10 cellular contexts compared by ENCODE assay signal in the genomic region with DNA sequence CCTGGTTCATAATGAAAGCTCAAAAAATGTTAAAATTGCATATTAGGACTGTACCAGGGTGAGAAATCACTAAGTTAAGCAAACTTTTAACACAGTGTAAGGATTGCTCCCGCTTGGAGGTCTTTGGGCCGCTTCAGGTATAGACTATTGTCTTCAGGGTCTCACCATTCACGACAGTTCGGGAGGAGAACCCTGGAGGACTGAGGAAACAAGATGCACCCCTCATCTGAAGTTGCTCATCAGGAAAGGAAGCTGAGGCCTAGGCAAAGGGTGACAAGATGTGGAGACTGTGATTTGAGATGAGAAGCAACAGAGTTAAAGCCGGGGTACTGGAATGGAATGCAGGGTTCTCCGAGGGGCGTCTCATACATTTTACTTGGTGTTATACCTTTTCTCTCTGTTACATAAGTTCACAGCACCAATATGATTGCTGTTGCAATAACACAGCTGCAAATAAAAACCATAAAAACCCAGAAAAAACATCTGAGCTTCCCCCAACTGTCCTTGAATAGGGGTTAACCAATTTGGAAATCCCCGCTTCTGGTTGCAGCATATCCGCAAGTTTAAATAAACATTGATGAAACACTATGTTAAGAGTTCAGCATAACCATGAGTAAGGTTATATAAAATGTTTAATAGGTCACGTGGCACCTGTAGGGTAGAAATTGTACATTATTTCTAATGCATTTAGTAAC. TPM values are rescaled to one million over a fixed set of nuclear protein-coding genes. Genes with fewer than 3 reads are reported as not detected.
DNase-seq lines count a peak whose midpoint lies in the region; ATAC-seq, FAIRE-seq and TF ChIP-seq lines count a peak whose summit lies in the region.
"Had no signal": no experiment of that assay in that cellular context is flagged by ENCODE, and none has a peak within 500 bp of the region (broad histone marks: within the 10 kb centered on the region; RNA-seq: fewer than 3 reads in every experiment).

No MANE protein-coding gene starts in this region.

- H3K4me1 Mint-ChIP-seq in activated CD8-positive, alpha-beta T cell treated with anti-CD3 and anti-CD28 coated beads for 36 hours (ENCODE audit: low read depth): peaks cover 11% of the 10 kb centered on the region
- H3K4me1 Mint-ChIP-seq in activated CD4-positive, alpha-beta T cell treated with anti-CD3 and anti-CD28 coated beads, Interleukin-2, amount 10 ng/mL, durations not matched to agents 7 days and 5 days: peaks cover 3% of the 10 kb centered on the region

- DNase-seq in activated CD8-positive, alpha-beta T cell treated with anti-CD3 and anti-CD28 coated beads for 36 hours: no peak
- DNase-seq in non-pigmented ciliary epithelial cell (ENCODE audit: low read depth) (peak; percentile 34), GOT3 (lab: John Stamatoyannopoulos, UW) (no peak), H54 (ENCODE audit: insufficient read length, low spot score) (no peak)
- no peak for DNase-seq in activated CD4-positive, alpha-beta T cell treated with anti-CD3 and anti-CD28 coated beads, Interleukin-2, amount 10 ng/mL, durations not matched to agents 7 days and 5 days
- DNase-seq: head of caudate nucleus, pancreas, SJCRH30 had no signal

- CTCF ChIA-PET in activated CD8-positive, alpha-beta T cell treated with anti-CD3 and anti-CD28 coated beads for 36 hours (lab: Charles Lee): interaction anchor here (0.5 to 1.4 kb wide), 4 partner anchors 13 to 62 kb away, joined by 3 to 6 read pairs (median 4); partner anchors contain the start of gene PLEK
- CTCF ChIA-PET in activated CD4-positive, alpha-beta T cell treated with anti-CD3 and anti-CD28 coated beads, Interleukin-2, amount 10 ng/mL, durations not matched to agents 7 days and 5 days (lab: Charles Lee): no interaction called here

- H3K4me3 Mint-ChIP-seq in activated CD8-positive, alpha-beta T cell treated with anti-CD3 and anti-CD28 coated beads for 36 hours: no peak overlapping the region
- H3K4me3 Mint-ChIP-seq in activated CD4-positive, alpha-beta T cell treated with anti-CD3 and anti-CD28 coated beads, Interleukin-2, amount 10 ng/mL, durations not matched to agents 7 days and 5 days: no peak overlapping the region

- H3K27ac Mint-ChIP-seq in activated CD8-positive, alpha-beta T cell treated with anti-CD3 and anti-CD28 coated beads for 36 hours: peak overlapping the region; percentile 83
- H3K27ac Mint-ChIP-seq in activated CD4-positive, alpha-beta T cell treated with anti-CD3 and anti-CD28 coated beads, Interleukin-2, amount 10 ng/mL, durations not matched to agents 7 days and 5 days: no peak overlapping the region

- H3K9me3 Mint-ChIP-seq in activated CD8-positive, alpha-beta T cell treated with anti-CD3 and anti-CD28 coated beads for 36 hours: no peaks in the 10 kb centered on the region
- no peaks in the 10 kb centered on the region for H3K9me3 Mint-ChIP-seq in activated CD4-positive, alpha-beta T cell treated with anti-CD3 and anti-CD28 coated beads, Interleukin-2, amount 10 ng/mL, durations not matched to agents 7 days and 5 days

- ATAC-seq in GM18517 (IDR thresholded peaks at IDR 0.05; ENCODE audit: unreplicated experiment): peak; percentile 33
- peak; percentile 35 for ATAC-seq in HG03354 (IDR thresholded peaks at IDR 0.05; ENCODE audit: poor library complexity, severe bottlenecking, unreplicated experiment)
- ATAC-seq in activated CD8-positive, alpha-beta T cell treated with anti-CD3 and anti-CD28 coated beads for 36 hours: peak; percentile 28

- H3K27me3 Mint-ChIP-seq in activated CD8-positive, alpha-beta T cell treated with anti-CD3 and anti-CD28 coated beads for 36 hours: no peaks in the 10 kb centered on the region
- H3K27me3 Mint-ChIP-seq in activated CD4-positive, alpha-beta T cell treated with anti-CD3 and anti-CD28 coated beads, Interleukin-2, amount 10 ng/mL, durations not matched to agents 7 days and 5 days: no peaks in the 10 kb centered on the region

- no peaks in the 10 kb centered on the region for H3K36me3 Mint-ChIP-seq in activated CD8-positive, alpha-beta T cell treated with anti-CD3 and anti-CD28 coated beads for 36 hours (ENCODE audit: low read depth)
- peaks cover under 1% of the 10 kb centered on the region for H3K36me3 Mint-ChIP-seq in activated CD4-positive, alpha-beta T cell treated with anti-CD3 and anti-CD28 coated beads, Interleukin-2, amount 10 ng/mL, durations not matched to agents 7 days and 5 days (ENCODE audit: low read depth)

- POLR2A ChIA-PET in activated CD8-positive, alpha-beta T cell treated with anti-CD3 and anti-CD28 coated beads for 36 hours (lab: Charles Lee): interaction anchor here (1.4 to 1.5 kb wide), 2 partner anchors 60 to 62 kb away, joined by 4 read pairs; partner anchors contain the start of gene PLEK
- POLR2A ChIA-PET in activated CD4-positive, alpha-beta T cell treated with anti-CD3 and anti-CD28 coated beads, Interleukin-2, amount 10 ng/mL, durations not matched to agents 7 days and 5 days (lab: Charles Lee): no interaction called here

- FAIRE-seq in H54 (lab: Jason Lieb, UNC): no peak
- FAIRE-seq: pancreas had no signal

- no peak for TF ChIP-seq CTCF in activated CD8-positive, alpha-beta T cell treated with anti-CD3 and anti-CD28 coated beads for 36 hours (IDR thresholded peaks at IDR 0.05)

- intact Hi-C loops in activated CD8-positive, alpha-beta T cell treated with anti-CD3 and anti-CD28 coated beads for 36 hours (cut with micrococcal nuclease): loop anchor here (10.0 kb wide), 1 partner anchor 302 kb away; no protein-coding TSS in a partner anchor

- TF ChIP-seq POLR2A in H54 (IDR thresholded peaks at IDR 0.05; ENCODE audit: low read depth, low read length): no peak

RNA-seq across cellular contexts. Expression of gene FBXO48, which starts 40.1 kb away (rescaled TPM):
- total RNA-seq in activated CD8-positive, alpha-beta T cell treated with anti-CD3 and anti-CD28 coated beads for 36 hours: 1 to 10 TPM; 1.3 to 1.4 TPM
- 1 to 10 TPM; 2.8 to 3.7 TPM for total RNA-seq in activated CD4-positive, alpha-beta T cell treated with anti-CD3 and anti-CD28 coated beads, Interleukin-2, amount 10 ng/mL, durations not matched to agents 7 days and 5 days

RNA-seq across cellular contexts. Expression of gene APLF, which starts 40.4 kb away (rescaled TPM):
- 1 to 10 TPM; 2.9 to 3.5 TPM for total RNA-seq in activated CD8-positive, alpha-beta T cell treated with anti-CD3 and anti-CD28 coated beads for 36 hours
- 1 to 10 TPM; 2.7 to 3.7 TPM for total RNA-seq in activated CD4-positive, alpha-beta T cell treated with anti-CD3 and anti-CD28 coated beads, Interleukin-2, amount 10 ng/mL, durations not matched to agents 7 days and 5 days
